8 cellular contexts compared by ENCODE assay signal in genomic region chr3:158570999-158571702, GRCh38. TPM values are rescaled to one million over a fixed set of nuclear protein-coding genes. Genes with fewer than 3 reads are reported as not detected.
DNase-seq lines count a peak whose midpoint lies in the region; ATAC-seq and TF ChIP-seq lines count a peak whose summit lies in the region.

MLF1 (plus strand) TSS chr3:158571194; CDS start chr3:158571301, 107 bp downstream.

- peak within 1 kb of the TSS; percentile 69 to 97 (median 87) for H3K4me3 Mint-ChIP-seq in CD4-positive, CD25-positive, alpha-beta regulatory T cell
- peak within 1 kb of the TSS; percentile 96 to 98 for H3K4me3 Mint-ChIP-seq in activated T-cell treated with anti-CD3 and anti-CD28 coated beads, Interleukin-2, amount 50 U/mL, for 72 hours

- H3K27me3 ChIP-seq in CD4-positive, CD25-positive, alpha-beta regulatory T cell (ENCODE audit: control insufficient read depth, insufficient read depth, low read length), result peaks cover 9% of the 10 kb centered on the region
- H3K27me3 ChIP-seq in esophagus (ENCODE audit: control insufficient read depth in 1 of 2, insufficient read depth in 2 of 2, low read length in 2 of 2) (peaks cover 0 to 2% of the 10 kb centered on the region in 2 donors), mononuclear cell (ENCODE audit: insufficient read depth, low read length) (peaks cover 33% of the 10 kb centered on the region)

- TF ChIP-seq CTCF in GM20000 (IDR thresholded peaks at IDR 0.05; ENCODE audit: extremely low read depth, missing control alignments), result no peak

- H3K4me1 ChIP-seq in CD4-positive, CD25-positive, alpha-beta regulatory T cell (ENCODE audit: control insufficient read depth, insufficient read depth, low read length, poor library complexity, severe bottlenecking), result peaks cover 13% of the 10 kb centered on the region
- H3K4me1 ChIP-seq in esophagus (ENCODE audit: control insufficient read depth in 2 of 2, insufficient read depth in 2 of 2, low read length in 1 of 2), result no peaks in the 10 kb centered on the region
- peaks cover 9% of the 10 kb centered on the region for H3K4me1 ChIP-seq in mononuclear cell (ENCODE audit: insufficient read depth, low read length)

- H3K4me1 Mint-ChIP-seq in CD4-positive, CD25-positive, alpha-beta regulatory T cell, result peaks cover 0 to 12% (median 10%) of the 10 kb centered on the region in 4 donors
- H3K4me1 Mint-ChIP-seq in activated T-cell treated with anti-CD3 and anti-CD28 coated beads, Interleukin-2, amount 50 U/mL, for 72 hours (ENCODE audit: low read depth), result peaks cover 13% of the 10 kb centered on the region

- peaks cover 0 to 11% (median 0%) of the 10 kb centered on the region in 7 donors for H3K9me3 Mint-ChIP-seq in CD4-positive, CD25-positive, alpha-beta regulatory T cell
- peaks cover 0 to 1% of the 10 kb centered on the region in 2 donors for H3K9me3 Mint-ChIP-seq in activated T-cell treated with anti-CD3 and anti-CD28 coated beads, Interleukin-2, amount 50 U/mL, for 72 hours

- H3K36me3 Mint-ChIP-seq in CD4-positive, CD25-positive, alpha-beta regulatory T cell, result no peaks in the 10 kb centered on the region
- peaks cover 3 to 5% of the 10 kb centered on the region in 2 donors for H3K36me3 Mint-ChIP-seq in activated T-cell treated with anti-CD3 and anti-CD28 coated beads, Interleukin-2, amount 50 U/mL, for 72 hours (ENCODE audit: insufficient read depth in 2 of 2)

- H3K27ac Mint-ChIP-seq in CD4-positive, CD25-positive, alpha-beta regulatory T cell, result peak within 1 kb of the TSS in 2 of 3 donors; percentile 83 to 87
- H3K27ac Mint-ChIP-seq in activated T-cell treated with anti-CD3 and anti-CD28 coated beads, Interleukin-2, amount 50 U/mL, for 72 hours, result peak within 1 kb of the TSS; percentile 77

- peak; percentile 91 to 94 for ATAC-seq in CD4-positive, CD25-positive, alpha-beta regulatory T cell (ENCODE audit: low read depth in 2 of 2)
- peak; percentile 100 for ATAC-seq in activated T-cell treated with anti-CD3 and anti-CD28 coated beads, Interleukin-2, amount 50 U/mL, for 72 hours (replicated peaks in 1 of 2)

- H3K4me3 ChIP-seq in CD4-positive, CD25-positive, alpha-beta regulatory T cell (ENCODE audit: low read depth, low read length), result peak within 1 kb of the TSS; percentile 69
- H3K4me3 ChIP-seq in esophagus (ENCODE audit: low read depth in 1 of 2, low read length in 2 of 2), result peak within 1 kb of the TSS; percentile 46 to 48
- H3K4me3 ChIP-seq in mononuclear cell (ENCODE audit: low read length), result peak within 1 kb of the TSS; percentile 29

- peaks cover 32% of the 10 kb centered on the region for H3K27me3 Mint-ChIP-seq in CD4-positive, CD25-positive, alpha-beta regulatory T cell
- peaks cover 51% of the 10 kb centered on the region for H3K27me3 Mint-ChIP-seq in activated T-cell treated with anti-CD3 and anti-CD28 coated beads, Interleukin-2, amount 50 U/mL, for 72 hours (ENCODE audit: low read depth)

- H3K36me3 ChIP-seq in CD4-positive, CD25-positive, alpha-beta regulatory T cell (ENCODE audit: control insufficient read depth, insufficient read depth, low read length), result no peaks in the 10 kb centered on the region
- H3K36me3 ChIP-seq in esophagus (ENCODE audit: control insufficient read depth in 2 of 2, insufficient read depth in 2 of 2, low read length in 1 of 2), result no peaks in the 10 kb centered on the region

- WGBS in esophagus, 2 donors, result 2% methylated on average over 51 of the region's 51 CpGs

- H3K27ac ChIP-seq in CD4-positive, CD25-positive, alpha-beta regulatory T cell (ENCODE audit: insufficient read depth, low read length, poor library complexity, severe bottlenecking), result no peak within 1 kb of the TSS
- H3K27ac ChIP-seq in esophagus (ENCODE audit: low read depth in 2 of 2, low read length in 1 of 2), result peak within 1 kb of the TSS; percentile 0 to 65

- no peaks in the 10 kb centered on the region for H3K9me3 ChIP-seq in CD4-positive, CD25-positive, alpha-beta regulatory T cell (ENCODE audit: control insufficient read depth in 2 of 2, low read length in 2 of 2)
- peaks cover 0 to 3% of the 10 kb centered on the region in 2 donors for H3K9me3 ChIP-seq in esophagus (ENCODE audit: control insufficient read depth in 2 of 2, insufficient read depth in 1 of 2, low read depth in 1 of 2, low read length in 1 of 2)
- no peaks in the 10 kb centered on the region for H3K9me3 ChIP-seq in mononuclear cell (ENCODE audit: low read depth, low read length)

- peak; percentile 69 to 86 (median 78) for DNase-seq in CD4-positive, CD25-positive, alpha-beta regulatory T cell
- DNase-seq in GM20000 (ENCODE audit: low spot score) (peak; percentile 94), HS-27A (ENCODE audit: low read depth) (peak; percentile 83), OCI-M2 (lab: John Stamatoyannopoulos, UW; ENCODE audit: unreplicated experiment) (peak; percentile 51)
- peak; percentile 87 to 89 for DNase-seq in activated T-cell treated with anti-CD3 and anti-CD28 coated beads, Interleukin-2, amount 50 U/mL, for 72 hours
- DNase-seq in stimulated activated CD8-positive, alpha-beta memory T cell treated with anti-CD3 and anti-CD28 coated beads, Interleukin-15, amount 100 ng/mL, for 4 hours (ENCODE audit: low read depth in 2 of 2), result peak; percentile 50 to 74

RNA-seq across cellular contexts. Expression of gene MLF1, which starts in this region (rescaled TPM):
- total RNA-seq in CD4-positive, CD25-positive, alpha-beta regulatory T cell, result 5.3 TPM
- polyA plus RNA-seq in CD4-positive, CD25-positive, alpha-beta regulatory T cell, result 1 to 10 TPM; 5.2 to 8.3 (median 6.1) TPM
- 1 to 10 TPM; 2.9 to 3.6 TPM for total RNA-seq in activated T-cell treated with anti-CD3 and anti-CD28 coated beads, Interleukin-2, amount 50 U/mL, for 72 hours
- 1 to 10 TPM; 2.1 to 2.4 TPM for polyA plus RNA-seq in esophagus
- 0.73 TPM for total RNA-seq in mononuclear cell
